ENCODE assay signal across 12 cellular contexts in the genomic region with DNA sequence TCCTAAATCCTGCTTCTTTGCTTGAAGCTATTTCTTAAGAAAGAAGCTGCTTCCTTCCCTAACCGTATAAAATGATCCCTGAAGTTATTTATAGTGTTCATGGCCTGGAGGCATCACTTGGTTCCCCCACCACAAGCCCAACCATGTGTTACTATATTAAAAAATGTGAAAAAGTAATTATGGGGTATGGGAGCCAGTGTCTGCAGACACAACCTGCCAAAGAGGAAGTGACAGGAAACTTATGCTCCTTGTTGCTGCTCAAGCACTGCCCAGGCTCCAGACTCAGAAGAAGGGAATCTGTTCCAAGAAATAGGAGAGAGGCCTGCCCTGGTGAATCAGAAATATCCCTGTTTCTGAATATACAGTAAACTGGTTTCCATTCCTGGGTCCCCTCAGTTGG.
DNase-seq lines count a peak whose midpoint lies in the region; ATAC-seq, FAIRE-seq and TF ChIP-seq lines count a peak whose summit lies in the region.
"Had no signal": no experiment of that assay in that cellular context is flagged by ENCODE, and none has a peak within 500 bp of the region (broad histone marks: within the 10 kb centered on the region; RNA-seq: fewer than 3 reads in every experiment).

No MANE protein-coding gene starts in this region.

- ATAC-seq in naive thymus-derived CD8-positive, alpha-beta T cell, result no peak

- H3K27ac ChIP-seq in mesenchymal stem cell (ENCODE audit: low read length, poor library complexity, severe bottlenecking), result no peak overlapping the region

- intact Hi-C loops in Calu3 (cut with micrococcal nuclease; ENCODE audit: unreplicated experiment), result loop anchor here (10.0 kb wide), 1 partner anchor 329 kb away; no protein-coding TSS in a partner anchor

- in situ Hi-C loops in G401 (cut with HindIII; ENCODE audit: low sequenced_read_pairs), result no loop called here

- peak overlapping the region; percentile 51 for H2BK120ac ChIP-seq in mesenchymal stem cell (ENCODE audit: low read depth, low read length)

- POLR2A ChIA-PET in naive thymus-derived CD8-positive, alpha-beta T cell (lab: Charles Lee), result no interaction called here

- H2BK5ac ChIP-seq in mesenchymal stem cell (ENCODE audit: low read depth, low read length, poor library complexity, severe bottlenecking), result no peak overlapping the region

- H3K79me1 ChIP-seq in mesenchymal stem cell (replicated peaks; ENCODE audit: low read length, poor library complexity, severe bottlenecking), result no peaks in the 10 kb centered on the region

- BruUV-seq in Calu3 (replicated peaks; lab: Mats Ljungman, UMichigan), result no TSS peak

- no peak for FAIRE-seq in H54 (lab: Jason Lieb, UNC)
- FAIRE-seq: small intestine had no signal

- no peaks in the 10 kb centered on the region for H3K9me3 ChIP-seq in mesenchymal stem cell (ENCODE audit: control insufficient read depth, low read length)

- DNase-seq in AG10803 (ENCODE audit: low read depth), result peak; percentile 53
- DNase-seq in NB4 (ENCODE audit: low read depth), result peak; percentile 2
- DNase-seq in endothelial cell (ENCODE audit: low spot score), result no peak
- DNase-seq in mesenchymal stem cell, result peak; percentile 43
- DNase-seq in H54 (ENCODE audit: insufficient read length, low spot score), result no peak
- DNase-seq in Calu3, result no peak
- no peak for DNase-seq in naive thymus-derived CD8-positive, alpha-beta T cell
- DNase-seq in G401 (ENCODE audit: low spot score), result no peak
- DNase-seq: activated T-cell treated with anti-CD3 and anti-CD28 coated beads, Interleukin-2, amount 50 U/mL, for 24 hours; DMS79 treated with DMSO at 0.1 percent for 48 hours; NCI-H524 treated with DMSO at 0.1 percent for 48 hours; small intestine had no signal

- H3K9me3 Mint-ChIP-seq in endothelial cell (ENCODE audit: unreplicated experiment) (no peaks in the 10 kb centered on the region), Calu3 (ENCODE audit: low read depth, unreplicated experiment) (no peaks in the 10 kb centered on the region)
- no peaks in the 10 kb centered on the region for H3K9me3 Mint-ChIP-seq in naive thymus-derived CD8-positive, alpha-beta T cell
- H3K9me3 Mint-ChIP-seq: activated T-cell treated with anti-CD3 and anti-CD28 coated beads, Interleukin-2, amount 50 U/mL, for 24 hours had no signal

- H3K23ac ChIP-seq in mesenchymal stem cell (ENCODE audit: low read length in 2 of 2), result no peak overlapping the region

- no peak overlapping the region for H3K14ac ChIP-seq in mesenchymal stem cell (ENCODE audit: low read length in 2 of 2)

- no peak overlapping the region for H3K9ac ChIP-seq in mesenchymal stem cell (ENCODE audit: low read length)

- H3K4me1 ChIP-seq in mesenchymal stem cell (ENCODE audit: control insufficient read depth, insufficient read depth, low read depth, low read length), result peaks cover 5% of the 10 kb centered on the region

- H2BK12ac ChIP-seq in mesenchymal stem cell (ENCODE audit: low read length in 2 of 2), result peak overlapping the region in 1 of 2 experiments; percentile 57

- TF ChIP-seq POLR2A in NB4 (IDR thresholded peaks at IDR 0.05; ENCODE audit: extremely low read depth, insufficient read length), result no peak
- no peak for TF ChIP-seq POLR2A in H54 (IDR thresholded peaks at IDR 0.05; ENCODE audit: low read depth, low read length)

- H2BK15ac ChIP-seq in mesenchymal stem cell (ENCODE audit: low read depth, poor library complexity, severe bottlenecking), result no peak overlapping the region

- no peak overlapping the region for H3K4me2 ChIP-seq in mesenchymal stem cell (ENCODE audit: low read length, poor library complexity, severe bottlenecking)

- H3K4me1 Mint-ChIP-seq in endothelial cell (ENCODE audit: unreplicated experiment), result peaks cover 43% of the 10 kb centered on the region
- H3K4me1 Mint-ChIP-seq in Calu3 (ENCODE audit: low read depth, unreplicated experiment), result peaks cover 38% of the 10 kb centered on the region
- H3K4me1 Mint-ChIP-seq in naive thymus-derived CD8-positive, alpha-beta T cell, result peaks cover 0 to 13% (median 2%) of the 10 kb centered on the region in 4 donors

- no peak overlapping the region for H3K4me3 Mint-ChIP-seq in endothelial cell (ENCODE audit: unreplicated experiment)
- H3K4me3 Mint-ChIP-seq in Calu3 (ENCODE audit: low read depth, unreplicated experiment), result no peak overlapping the region
- H3K4me3 Mint-ChIP-seq in naive thymus-derived CD8-positive, alpha-beta T cell, result no peak overlapping the region
- H3K4me3 Mint-ChIP-seq: activated T-cell treated with anti-CD3 and anti-CD28 coated beads, Interleukin-2, amount 50 U/mL, for 24 hours had no signal

- CTCF ChIA-PET in Calu3 (lab: Charles Lee), result interaction anchor here (0.9 kb wide), 1 partner anchor 68 kb away, joined by 3 read pairs; no protein-coding TSS in a partner anchor

- no peak overlapping the region for H2AK5ac ChIP-seq in mesenchymal stem cell (ENCODE audit: low read length, severe bottlenecking)

- no CpG with 5 or more reads among the region's 1 CpG for WGBS in mesenchymal stem cell

- peak overlapping the region; percentile 44 for H4K91ac ChIP-seq in mesenchymal stem cell (ENCODE audit: low read length)

- H2AFZ ChIP-seq in mesenchymal stem cell (ENCODE audit: low read depth, low read length), result no peak overlapping the region

- H3K36me3 Mint-ChIP-seq in endothelial cell (ENCODE audit: low read depth, unreplicated experiment), result no peaks in the 10 kb centered on the region
- no peaks in the 10 kb centered on the region for H3K36me3 Mint-ChIP-seq in Calu3 (ENCODE audit: insufficient read depth, unreplicated experiment)
- no peaks in the 10 kb centered on the region for H3K36me3 Mint-ChIP-seq in naive thymus-derived CD8-positive, alpha-beta T cell

- H3K36me3 ChIP-seq in mesenchymal stem cell (ENCODE audit: control insufficient read depth in 1 of 2, insufficient read depth in 2 of 2, low read depth in 1 of 2, low read length in 2 of 2), result no peaks in the 10 kb centered on the region

- H3K4ac ChIP-seq in mesenchymal stem cell (ENCODE audit: low read depth in 1 of 2, low read length in 2 of 2), result peak overlapping the region in 1 of 2 experiments; percentile 19

- H3K27me3 Mint-ChIP-seq in endothelial cell (ENCODE audit: unreplicated experiment), result peaks cover 2% of the 10 kb centered on the region
- no peaks in the 10 kb centered on the region for H3K27me3 Mint-ChIP-seq in Calu3 (ENCODE audit: unreplicated experiment)
- H3K27me3 Mint-ChIP-seq in naive thymus-derived CD8-positive, alpha-beta T cell, result peaks cover 11 to 62% (median 20%) of the 10 kb centered on the region in 5 donors

- H3K27ac Mint-ChIP-seq in endothelial cell (ENCODE audit: unreplicated experiment), result peak overlapping the region; percentile 55
- no peak overlapping the region for H3K27ac Mint-ChIP-seq in Calu3 (ENCODE audit: unreplicated experiment)
- no peak overlapping the region for H3K27ac Mint-ChIP-seq in naive thymus-derived CD8-positive, alpha-beta T cell
- H3K27ac Mint-ChIP-seq: activated T-cell treated with anti-CD3 and anti-CD28 coated beads, Interleukin-2, amount 50 U/mL, for 24 hours had no signal

- peak overlapping the region; percentile 26 to 61 for H3K18ac ChIP-seq in mesenchymal stem cell (ENCODE audit: low read depth in 1 of 2, low read length in 2 of 2)

- H3K4me3 ChIP-seq in AG10803 (ENCODE audit: low read length) (no peak overlapping the region), NB4 (ENCODE audit: low read depth, low read length) (no peak overlapping the region), mesenchymal stem cell (ENCODE audit: insufficient read depth in 1 of 2, low read depth in 1 of 2, low read length in 2 of 2) (no peak overlapping the region)

- peaks cover 0 to 12% of the 10 kb centered on the region in 2 experiments for H3K27me3 ChIP-seq in mesenchymal stem cell (ENCODE audit: control insufficient read depth in 1 of 2, insufficient read depth in 1 of 2, low read length in 2 of 2)

- TF ChIP-seq CTCF in AG10803 (conservative IDR thresholded peaks at IDR 0.05; ENCODE audit: low read length) (no peak), NB4 (IDR thresholded peaks at IDR 0.05; ENCODE audit: low read depth, low read length) (no peak), endothelial cell (IDR thresholded peaks at IDR 0.05; ENCODE audit: unreplicated experiment) (no peak), Calu3 (IDR thresholded peaks at IDR 0.05; ENCODE audit: unreplicated experiment) (no peak)

- peak overlapping the region; percentile 54 for H4K8ac ChIP-seq in mesenchymal stem cell (ENCODE audit: low read length)

Comparison
In these comparisons a context has a peak if more than half of its experiments do, and no peak if none do; other contexts are left out.
1. DNase-seq: peak in AG10803 (single experiment), NB4 (single experiment) and mesenchymal stem cell (single experiment); none in endothelial cell (single experiment), H54 (single experiment), Calu3 (single experiment), naive thymus-derived CD8-positive, alpha-beta T cell (0 of 10) and G401 (single experiment).